Comparison of ENCODE assay signal across 8 cellular contexts in genomic region chr21:44297525-44298290, GRCh38. TPM values are rescaled to one million over a fixed set of nuclear protein-coding genes. Genes with fewer than 3 reads are reported as not detected.
DNase-seq lines count a peak whose midpoint lies in the region; ATAC-seq and TF ChIP-seq lines count a peak whose summit lies in the region.

No MANE protein-coding gene starts in this region.

- peaks cover 34% of the 10 kb centered on the region for H3K4me1 Mint-ChIP-seq in activated CD4-positive, alpha-beta T cell treated with anti-CD3 and anti-CD28 coated beads, Interleukin-2, amount 10 ng/mL, durations not matched to agents 24 days and 14 days

- peaks cover 65 to 79% (median 74%) of the 10 kb centered on the region in 10 experiments for H3K4me1 ChIP-seq in BLaER1 treated with 17β-estradiol and CSF1 and Interleukin-3, amounts not matched to agents 10 nM and 100 nM
- peaks cover 8% of the 10 kb centered on the region; the same call in 1 of the 2 replicates for H3K4me1 ChIP-seq in HEK293 (ENCODE audit: control insufficient read depth, insufficient read depth, low read length)
- peaks cover 21 to 46% of the 10 kb centered on the region in 2 donors for H3K4me1 ChIP-seq in left lung

- H3K4me3 ChIP-seq in BLaER1 treated with 17β-estradiol and CSF1 and Interleukin-3, amounts not matched to agents 10 nM and 100 nM = peak overlapping the region in 1 of 10 experiments; percentile 26; a peak in 2 of 20 replicates
- no peak overlapping the region for H3K4me3 ChIP-seq in HEK293 (ENCODE audit: low read depth, low read length)
- no peak overlapping the region for H3K4me3 ChIP-seq in choroid plexus epithelial cell (ENCODE audit: low read depth, low read length)
- no peak overlapping the region for H3K4me3 ChIP-seq in left lung

- H3K27ac Mint-ChIP-seq in activated CD4-positive, alpha-beta T cell treated with anti-CD3 and anti-CD28 coated beads, Interleukin-2, amount 10 ng/mL, durations not matched to agents 24 days and 14 days = peak overlapping the region; percentile 85

- no peaks in the 10 kb centered on the region for H3K9me3 ChIP-seq in BLaER1 treated with 17β-estradiol and CSF1 and Interleukin-3, amounts not matched to agents 10 nM and 100 nM (replicated peaks in 1 of 11)
- H3K9me3 ChIP-seq in HEK293 (ENCODE audit: control insufficient read depth, insufficient read depth, low read depth, low read length) (no peaks in the 10 kb centered on the region), left lung (no peaks in the 10 kb centered on the region)

- CTCF ChIA-PET in HEK293 (lab: Yijun Ruan, JAX) = interaction anchor here (0.6 to 2.2 kb wide), 22 partner anchors 10 to 619 kb away, joined by 3 to 14 read pairs (median 4); no protein-coding TSS in a partner anchor

- H3K9me3 Mint-ChIP-seq in activated CD4-positive, alpha-beta T cell treated with anti-CD3 and anti-CD28 coated beads, Interleukin-2, amount 10 ng/mL, durations not matched to agents 24 days and 14 days = no peaks in the 10 kb centered on the region

- H3K9ac ChIP-seq in BLaER1 treated with 17β-estradiol and CSF1 and Interleukin-3, amounts not matched to agents 10 nM and 100 nM = peak overlapping the region; percentile 38 to 59 (median 53); a peak in 16 of 22 replicates

- H3K27me3 ChIP-seq in BLaER1 treated with 17β-estradiol and CSF1 and Interleukin-3, amounts not matched to agents 10 nM and 100 nM = no peaks in the 10 kb centered on the region
- H3K27me3 ChIP-seq in left lung = peaks cover 0 to 39% of the 10 kb centered on the region in 2 donors

- no peaks in the 10 kb centered on the region for H3K27me3 Mint-ChIP-seq in activated CD4-positive, alpha-beta T cell treated with anti-CD3 and anti-CD28 coated beads, Interleukin-2, amount 10 ng/mL, durations not matched to agents 24 days and 14 days

- ATAC-seq in left lung = peak; percentile 70
- ATAC-seq in GM21737 (IDR thresholded peaks at IDR 0.05; ENCODE audit: unreplicated experiment) = no peak

- H3K4me2 ChIP-seq in BLaER1 treated with 17β-estradiol and CSF1 and Interleukin-3, amounts not matched to agents 10 nM and 100 nM = peak overlapping the region; percentile 75 to 100 (median 92)

- H4K20me1 ChIP-seq in BLaER1 treated with 17β-estradiol and CSF1 and Interleukin-3, amounts not matched to agents 10 nM and 100 nM = peaks cover 22 to 24% (median 23%) of the 10 kb centered on the region in 11 experiments

- H3K36me3 Mint-ChIP-seq in activated CD4-positive, alpha-beta T cell treated with anti-CD3 and anti-CD28 coated beads, Interleukin-2, amount 10 ng/mL, durations not matched to agents 24 days and 14 days (ENCODE audit: low read depth) = no peaks in the 10 kb centered on the region

- H3K36me3 ChIP-seq in BLaER1 treated with 17β-estradiol and CSF1 and Interleukin-3, amounts not matched to agents 10 nM and 100 nM = no peaks in the 10 kb centered on the region
- no peaks in the 10 kb centered on the region for H3K36me3 ChIP-seq in HEK293 (ENCODE audit: control insufficient read depth in 2 of 2, insufficient read depth in 1 of 2, low read length in 2 of 2)
- H3K36me3 ChIP-seq in left lung = no peaks in the 10 kb centered on the region

- POLR2A ChIA-PET in HEK293 (lab: Yijun Ruan, JAX) = interaction anchor here (0.6 to 1.1 kb wide), 2 partner anchors 41 to 430 kb away, joined by 3 read pairs; no protein-coding TSS in a partner anchor

- intact Hi-C loops in activated CD4-positive, alpha-beta T cell treated with anti-CD3 and anti-CD28 coated beads, Interleukin-2, amount 10 ng/mL, durations not matched to agents 24 days and 14 days (cut with micrococcal nuclease) = loop anchor here (5.0 kb wide), 2 partner anchors 40 to 285 kb away; partner anchors contain the start of genes CFAP410 and TRAPPC10
- intact Hi-C loops in left lung (cut with DNase I) = no loop called here

- H3K27ac ChIP-seq in BLaER1 treated with 17β-estradiol and CSF1 and Interleukin-3, amounts not matched to agents 10 nM and 100 nM = peak overlapping the region; percentile 41 to 95 (median 61); a peak in 20 of 22 replicates
- no peak overlapping the region for H3K27ac ChIP-seq in HEK293 (ENCODE audit: extremely low read depth, low read depth, low read length)
- H3K27ac ChIP-seq in left lung = peak overlapping the region in 1 of 2 donors; percentile 63

- peak overlapping the region; percentile 51 for H3K4me3 Mint-ChIP-seq in activated CD4-positive, alpha-beta T cell treated with anti-CD3 and anti-CD28 coated beads, Interleukin-2, amount 10 ng/mL, durations not matched to agents 24 days and 14 days

- TF ChIP-seq CTCF in HEK293 (tag by site-specific recombination; IDR thresholded peaks at IDR 0.05) (peak; percentile 79; the same call in 1 of the 2 replicates), choroid plexus epithelial cell (conservative IDR thresholded peaks at IDR 0.05; ENCODE audit: low read depth, low read length) (peak; percentile 83), left lung (IDR thresholded peaks at IDR 0.05) (peak; percentile 73 to 78)

- DNase-seq in NCI-H69 (lab: John Stamatoyannopoulos, UW) (peak; percentile 90), choroid plexus epithelial cell (ENCODE audit: low read depth) (peak; percentile 88), left lung (peak; percentile 88 to 92)
- peak; percentile 93 for DNase-seq in activated CD4-positive, alpha-beta T cell treated with anti-CD3 and anti-CD28 coated beads, Interleukin-2, amount 10 ng/mL, durations not matched to agents 24 days and 14 days
- peak; percentile 69 to 70 for DNase-seq in stimulated activated CD4-positive, alpha-beta T cell treated with anti-CD3 and anti-CD28 coated beads, Interleukin-4, amount 100 ng/mL, for 4 hours

TF ChIP-seq in HEK293, 187 proteins besides CTCF, POLR2A, EP300 and RAD21 (continues in another document):
- TF ChIP-seq ZNF292 (tag by site-specific recombination; IDR thresholded peaks at IDR 0.05; ENCODE audit: borderline replicate concordance, low read depth) (no peak), ZFP41 (tag by site-specific recombination; IDR thresholded peaks at IDR 0.05; ENCODE audit: borderline replicate concordance) (no peak), SCRT2 (tag by site-specific recombination; IDR thresholded peaks at IDR 0.05) (no peak), ZIC2 (tag by site-specific recombination; IDR thresholded peaks at IDR 0.05) (no peak), ZNF639 (tag by site-specific recombination; IDR thresholded peaks at IDR 0.05) (peak; percentile 32; the same call in 1 of the 2 replicates), ZNF626 (tag by site-specific recombination; IDR thresholded peaks at IDR 0.05) (no peak), ZNF423 (tag by site-specific recombination; IDR thresholded peaks at IDR 0.05) (no peak), IKZF3 (tag by site-specific recombination; IDR thresholded peaks at IDR 0.05) (0 out of 2 replicates have a peak, but pooled peaks have one; percentile 18), ZBTB49 (tag by site-specific recombination; IDR thresholded peaks at IDR 0.05; ENCODE audit: low read depth) (no peak)

RNA-seq across cellular contexts. Expression of gene PFKL, which starts 2.1 kb away (rescaled TPM):
- total RNA-seq in activated CD4-positive, alpha-beta T cell treated with anti-CD3 and anti-CD28 coated beads, Interleukin-2, amount 10 ng/mL, durations not matched to agents 24 days and 14 days = 157 and 162 TPM in 2 replicates
- 100 to 1,000 TPM; 109 to 116 TPM for total RNA-seq in left lung

RNA-seq across cellular contexts. Expression of gene AIRE, which starts 12.0 kb away (rescaled TPM):
- 0.05 TPM in 1 of 2 replicates, not detected in the other for total RNA-seq in activated CD4-positive, alpha-beta T cell treated with anti-CD3 and anti-CD28 coated beads, Interleukin-2, amount 10 ng/mL, durations not matched to agents 24 days and 14 days
- total RNA-seq in left lung = under 1 TPM in 1 of 2 donors, not detected in 1; 0.06 TPM

RNA-seq across cellular contexts. Expression of gene DNMT3L, which starts 36.0 kb away (rescaled TPM):
- not detected in 2 replicates for total RNA-seq in activated CD4-positive, alpha-beta T cell treated with anti-CD3 and anti-CD28 coated beads, Interleukin-2, amount 10 ng/mL, durations not matched to agents 24 days and 14 days
- not detected for total RNA-seq in left lung

RNA-seq across cellular contexts. Expression of gene CFAP410, which starts 41.5 kb away (rescaled TPM):
- total RNA-seq in activated CD4-positive, alpha-beta T cell treated with anti-CD3 and anti-CD28 coated beads, Interleukin-2, amount 10 ng/mL, durations not matched to agents 24 days and 14 days = 15.1 and 18.5 TPM in 2 replicates
- total RNA-seq in left lung = 10 to 100 TPM; 20.8 to 21.4 TPM

RNA-seq across cellular contexts. Expression of gene TRPM2, which starts 55.7 kb away (rescaled TPM):
- 9.1 and 9.8 TPM in 2 replicates for total RNA-seq in activated CD4-positive, alpha-beta T cell treated with anti-CD3 and anti-CD28 coated beads, Interleukin-2, amount 10 ng/mL, durations not matched to agents 24 days and 14 days
- 10 to 100 TPM; 11.0 to 25.6 TPM for total RNA-seq in left lung
